ENCODE assay signal across 9 cellular contexts in genomic region chr6:35302604-35303218, GRCh38. TPM values are rescaled to one million over a fixed set of nuclear protein-coding genes. Genes with fewer than 3 reads are reported as not detected.
DNase-seq lines count a peak whose midpoint lies in the region; ATAC-seq and TF ChIP-seq lines count a peak whose summit lies in the region.
"Had no signal": no experiment of that assay in that cellular context is flagged by ENCODE, and none has a peak within 500 bp of the region (broad histone marks: within the 10 kb centered on the region; RNA-seq: fewer than 3 reads in every experiment).

No MANE protein-coding gene starts in this region.

- no peak overlapping the region for H3K9ac ChIP-seq in trophoblast cell (ENCODE audit: low read length)

- H3K9me3 ChIP-seq in trophoblast cell (ENCODE audit: insufficient read depth, low read depth, low read length) (no peaks in the 10 kb centered on the region), vagina (no peaks in the 10 kb centered on the region)
- H3K9me3 ChIP-seq: SJSA1 had no signal

- H4K8ac ChIP-seq in trophoblast cell (ENCODE audit: low read depth, low read length) = peak overlapping the region; percentile 43

- peak overlapping the region; percentile 19 for H3K14ac ChIP-seq in trophoblast cell (ENCODE audit: low read length)

- no peak overlapping the region for H2AK5ac ChIP-seq in trophoblast cell (ENCODE audit: low read length)

- H2BK5ac ChIP-seq in trophoblast cell (ENCODE audit: low read depth, low read length, poor library complexity) = no peak overlapping the region

- H3K79me2 ChIP-seq in trophoblast cell (ENCODE audit: control insufficient read depth, insufficient read depth, low read length, poor library complexity) = peaks cover 3% of the 10 kb centered on the region

- no peaks in the 10 kb centered on the region for H3K27me3 ChIP-seq in trophoblast cell (ENCODE audit: insufficient read depth, low read length)
- H3K27me3 ChIP-seq in vagina = no peaks in the 10 kb centered on the region
- H3K27me3 ChIP-seq: SJSA1 had no signal

- H2BK120ac ChIP-seq in trophoblast cell (ENCODE audit: insufficient read depth, low read length, poor library complexity) = no peak overlapping the region

- no peak overlapping the region for H3K23ac ChIP-seq in trophoblast cell (ENCODE audit: low read length)

- peaks cover 6% of the 10 kb centered on the region for H3K79me1 ChIP-seq in trophoblast cell (ENCODE audit: low read length)

- peak in 1 of 2 donors; percentile 8 for TF ChIP-seq POLR2A in vagina (IDR thresholded peaks at IDR 0.05)

- H4K91ac ChIP-seq in trophoblast cell (ENCODE audit: low read depth, low read length) = peak overlapping the region; percentile 67

- intact Hi-C loops in vagina (cut with DNase I) = no loop called here

- H4K12ac ChIP-seq in trophoblast cell (ENCODE audit: low read depth, low read length) = no peak overlapping the region

- WGBS in trophoblast cell (ENCODE audit: extremely low coverage, insufficient coverage, insufficient read length) = no CpG with 5 or more reads among the region's 6 CpGs

- no peaks in the 10 kb centered on the region for H3K36me3 ChIP-seq in trophoblast cell (ENCODE audit: control insufficient read depth in 1 of 2, insufficient read depth in 2 of 2, low read length in 2 of 2)
- H3K36me3 ChIP-seq in vagina = no peaks in the 10 kb centered on the region
- H3K36me3 ChIP-seq: SJSA1 had no signal

- peak; percentile 75 for ATAC-seq in GM21786 (IDR thresholded peaks at IDR 0.05; ENCODE audit: unreplicated experiment)

- H3K4me1 ChIP-seq in trophoblast cell (ENCODE audit: control insufficient read depth in 1 of 2, insufficient read depth in 2 of 2, low read length in 2 of 2) (peaks cover 14 to 15% of the 10 kb centered on the region in 2 experiments), vagina (peaks cover 47% of the 10 kb centered on the region)
- H3K4me1 ChIP-seq: SJSA1 had no signal

- H3K4me3 ChIP-seq in epithelial cell of esophagus (ENCODE audit: low read length) (peak overlapping the region; percentile 10), trophoblast cell (ENCODE audit: low read depth, low read length) (no peak overlapping the region), vagina (no peak overlapping the region)
- H3K4me3 ChIP-seq: SJSA1 had no signal

- peak overlapping the region; percentile 18 for H2AFZ ChIP-seq in trophoblast cell (ENCODE audit: insufficient read depth, low read length, poor library complexity)

- no peak overlapping the region for H3K4ac ChIP-seq in trophoblast cell (ENCODE audit: low read depth, low read length)

- H3K27ac ChIP-seq in trophoblast cell (ENCODE audit: low read depth, low read length) (no peak overlapping the region), vagina (no peak overlapping the region)
- H3K27ac ChIP-seq: SJSA1 had no signal

- DNase-seq in GM10266 (ENCODE audit: extremely low spot score) (peak; percentile 83), LoVo (ENCODE audit: low spot score) (peak; percentile 26), epithelial cell of esophagus (ENCODE audit: low read depth) (peak; percentile 92), trophoblast cell (peak in 1 of 2 donors; percentile 29), vagina (ENCODE audit: extremely low spot score in 2 of 2) (no peak), NCI-H748 (lab: John Stamatoyannopoulos, UW; ENCODE audit: unreplicated experiment) (no peak)
- peak; percentile 84 for DNase-seq in activated CD4-positive, alpha-beta T cell treated with anti-CD3 and anti-CD28 coated beads, Interleukin-2, amount 50 U/mL, for 1 hour

- H3K18ac ChIP-seq in trophoblast cell (ENCODE audit: low read length) = no peak overlapping the region

- H2BK12ac ChIP-seq in trophoblast cell (ENCODE audit: low read length) = no peak overlapping the region

- no peak overlapping the region for H3K4me2 ChIP-seq in trophoblast cell (ENCODE audit: low read length)

- TF ChIP-seq CTCF in GM10266 (IDR thresholded peaks at IDR 0.05; ENCODE audit: control insufficient read depth, insufficient read depth, low read depth, missing control alignments) = no peak
- no peak for TF ChIP-seq CTCF in epithelial cell of esophagus (IDR thresholded peaks at IDR 0.05; ENCODE audit: insufficient read depth, low read depth, low read length, missing control alignments)
- TF ChIP-seq CTCF in vagina (IDR thresholded peaks at IDR 0.05) = no peak

RNA-seq across cellular contexts. Expression of gene DEF6, which starts 5.1 kb away (rescaled TPM):
- polyA plus RNA-seq in trophoblast cell (2013) = 2.9 TPM in 2 replicates
- 23.1 TPM for total RNA-seq in vagina

RNA-seq across cellular contexts. Expression of gene PPARD, which starts 39.6 kb away (rescaled TPM):
- polyA plus RNA-seq in trophoblast cell (2013) = 72.3 and 76.8 TPM in 2 replicates
- total RNA-seq in vagina = 21.9 TPM

RNA-seq across cellular contexts. Expression of gene ZNF76, which starts 43.2 kb away (rescaled TPM):
- 10.8 and 11.2 TPM in 2 replicates for polyA plus RNA-seq in trophoblast cell (2013)
- total RNA-seq in vagina = 39.0 TPM

Comparison
In these comparisons a context has a peak if more than half of its experiments do, and no peak if none do; other contexts are left out.
1. DNase-seq: peak in GM10266 (single experiment), LoVo (single experiment), activated CD4-positive, alpha-beta T cell treated with anti-CD3 and anti-CD28 coated beads, Interleukin-2, amount 50 U/mL, for 1 hour (single experiment) and epithelial cell of esophagus (single experiment); none in vagina (0 of 2) and NCI-H748 (single experiment).